ENCODE assay signal across 8 cellular contexts in genomic region chr10:86970152-86970886, GRCh38. TPM values are rescaled to one million over a fixed set of nuclear protein-coding genes. Genes with fewer than 3 reads are reported as not detected.
DNase-seq lines count a peak whose midpoint lies in the region; ATAC-seq, FAIRE-seq and TF ChIP-seq lines count a peak whose summit lies in the region.

No MANE protein-coding gene starts in this region.

- H3K27ac ChIP-seq in A549 (peak overlapping the region; percentile 87 to 96), heart left ventricle (peak overlapping the region; percentile 77 to 98 (median 92))

- DNase-seq in A549 (ENCODE audit: low read depth in 1 of 2, low spot score in 1 of 2), result no peak
- DNase-seq in H7, result peak; percentile 89
- no peak for DNase-seq in activated naive CD4-positive, alpha-beta T cell treated with anti-CD3 and anti-CD28 coated beads, Interleukin-2, amount 50 U/mL, for 72 hours (ENCODE audit: low spot score in 2 of 2)
- peak; percentile 86 to 90 (median 87) for DNase-seq in heart left ventricle
- DNase-seq in progenitor cell of endocrine pancreas (ENCODE audit: low spot score, unreplicated experiment), result no peak
- DNase-seq in DMS79 treated with DMSO at 0.1 percent for 48 hours (lab: John Stamatoyannopoulos, UW), result no peak
- DNase-seq in NCI-H1105 treated with DMSO at 0.1 percent for 48 hours (lab: John Stamatoyannopoulos, UW), result no peak

- no peaks in the 10 kb centered on the region for H3K36me3 Mint-ChIP-seq in activated naive CD4-positive, alpha-beta T cell treated with anti-CD3 and anti-CD28 coated beads, Interleukin-2, amount 50 U/mL, for 72 hours
- no peaks in the 10 kb centered on the region for H3K36me3 Mint-ChIP-seq in progenitor cell of endocrine pancreas (ENCODE audit: insufficient read depth)

- H3K9me3 ChIP-seq in A549 (no peaks in the 10 kb centered on the region), heart left ventricle (no peaks in the 10 kb centered on the region)

- WGBS in A549 (ENCODE audit: missing lambda C conversion rate), result 44% methylated on average over 25 of the region's 27 CpGs
- 38 to 55% (median 46%) methylated on average over 23 to 27 of the region's 27 CpGs for WGBS in heart left ventricle, 4 donors

- POLR2A ChIA-PET in A549 (lab: Yijun Ruan, JAX), result interaction anchor here (0.6 to 1.6 kb wide), 12 partner anchors 10 to 214 kb away, joined by 3 to 9 read pairs (median 5); partner anchors contain the start of genes BMPR1A, GLUD1, MMRN2 and SHLD2

- no peak for TF ChIP-seq RAD21 in A549 (conservative IDR thresholded peaks at IDR 0.05 in 1 of 2, IDR thresholded peaks at IDR 0.05 in 1 of 2)

- H3K4me1 ChIP-seq in A549 (peaks cover 42% of the 10 kb centered on the region), heart left ventricle (peaks cover 7 to 66% (median 47%) of the 10 kb centered on the region in 12 donors)

- H3K4me1 Mint-ChIP-seq in progenitor cell of endocrine pancreas (ENCODE audit: low read depth), result peaks cover 29% of the 10 kb centered on the region

- H3K4me3 Mint-ChIP-seq in progenitor cell of endocrine pancreas (ENCODE audit: low read depth), result peak overlapping the region; percentile 74

- peak overlapping the region; percentile 46 to 68 for H3K27ac Mint-ChIP-seq in activated naive CD4-positive, alpha-beta T cell treated with anti-CD3 and anti-CD28 coated beads, Interleukin-2, amount 50 U/mL, for 72 hours
- peak overlapping the region; percentile 89 for H3K27ac Mint-ChIP-seq in progenitor cell of endocrine pancreas

- FAIRE-seq in A549 (lab: Jason Lieb, UNC), result no peak

- peaks cover 34% of the 10 kb centered on the region for H3K27me3 Mint-ChIP-seq in progenitor cell of endocrine pancreas

- TF ChIP-seq POLR2A in A549 (IDR thresholded peaks at IDR 0.05; ENCODE audit: low read length) (no peak), heart left ventricle (IDR thresholded peaks at IDR 0.05) (peak in 1 of 2 donors; percentile 50)

- TF ChIP-seq EP300 in A549 (IDR thresholded peaks at IDR 0.05), result no peak

- H3K27me3 ChIP-seq in H7 (ENCODE audit: control insufficient read depth, insufficient read depth, low read length) (peaks cover 12% of the 10 kb centered on the region), heart left ventricle (peaks cover 0 to 11% (median 0%) of the 10 kb centered on the region in 9 donors)

- H3K4me3 ChIP-seq in A549, result peak overlapping the region; percentile 59
- peak overlapping the region; percentile 66 for H3K4me3 ChIP-seq in H7 (ENCODE audit: insufficient read depth, low read depth, low read length)
- peak overlapping the region; percentile 41 to 84 (median 65) for H3K4me3 ChIP-seq in heart left ventricle

- ATAC-seq in A549 (peak in 1 of 2 experiments; percentile 4; a peak in 2 of 6 replicates), heart left ventricle (peak; percentile 46 to 75 (median 55)), HG03097 (IDR thresholded peaks at IDR 0.05; ENCODE audit: low FRiP score, unreplicated experiment) (no peak)
- ATAC-seq in activated naive CD4-positive, alpha-beta T cell treated with anti-CD3 and anti-CD28 coated beads, Interleukin-2, amount 50 U/mL, for 72 hours, result no peak

- no peaks in the 10 kb centered on the region for H3K9me3 Mint-ChIP-seq in activated naive CD4-positive, alpha-beta T cell treated with anti-CD3 and anti-CD28 coated beads, Interleukin-2, amount 50 U/mL, for 72 hours
- no peaks in the 10 kb centered on the region for H3K9me3 Mint-ChIP-seq in progenitor cell of endocrine pancreas (ENCODE audit: low read depth)

- no peaks in the 10 kb centered on the region for H3K36me3 ChIP-seq in H7 (replicated peaks; ENCODE audit: control insufficient read depth, insufficient read depth, low read length)
- H3K36me3 ChIP-seq in heart left ventricle, result no peaks in the 10 kb centered on the region

- TF ChIP-seq CTCF in A549 (IDR thresholded peaks at IDR 0.05) (no peak), heart left ventricle (IDR thresholded peaks at IDR 0.05) (no peak), progenitor cell of endocrine pancreas (IDR thresholded peaks at IDR 0.05; ENCODE audit: unreplicated experiment) (no peak)

- H3K4me2 ChIP-seq in A549, result peak overlapping the region; percentile 88

- CTCF ChIA-PET in A549 (lab: Yijun Ruan, JAX), result interaction anchor here (0.7 to 7.2 kb wide), 6 partner anchors 10 to 210 kb away, joined by 3 to 57 read pairs (median 14); partner anchors contain the start of genes MMRN2 and SNCG

- intact Hi-C loops in heart left ventricle (cut with DNase I), result loop anchor here in 5 of 10 donors (5.0 to 10.0 kb wide), 3 partner anchors 33 to 124 kb away; partner anchors contain the start of genes GLUD1 (in 3 of the 5) and SHLD2 (in 2 of the 5)

TF ChIP-seq in A549, 52 proteins besides CTCF, POLR2A, EP300 and RAD21:
- no peak for TF ChIP-seq EHMT2 (IDR thresholded peaks at IDR 0.05; ENCODE audit: low read depth)
- no peak for TF ChIP-seq KDM1A (IDR thresholded peaks at IDR 0.05; ENCODE audit: low read depth)
- TF ChIP-seq USF2 (IDR thresholded peaks at IDR 0.05), result no peak
- TF ChIP-seq PHF8 (IDR thresholded peaks at IDR 0.05; ENCODE audit: borderline replicate concordance, low read depth), result no peak
- no peak for TF ChIP-seq NPAS2 (CRISPR knock-in tag; IDR thresholded peaks at IDR 0.05; ENCODE audit: borderline replicate concordance)

RNA-seq across cellular contexts. Expression of gene ADIRF, which starts 2.0 kb away (rescaled TPM):
- polyA plus RNA-seq in A549 (2011; rRNA removed), result not detected in 2 replicates
- polyA plus RNA-seq in A549 (2012; cell fraction: cytosol; rRNA removed), result not detected in 2 replicates
- not detected in 2 replicates for polyA plus RNA-seq in A549 (2012; cell fraction: nucleus; rRNA removed)
- polyA plus RNA-seq in A549 (2017; fragmentation: RNase III; extraction: RNeasy Plus Mini Kit Qiagen cat#74134 plus additional on column Dnase treatment), result not detected in 3 replicates
- not detected in 2 replicates for polyA minus RNA-seq in A549 (2011; rRNA and poly(A)+ RNA removed)
- total RNA-seq in H7 (2014; rRNA removed; shearing (Covaris generic)), result not detected in 2 replicates
- not detected for total RNA-seq in activated naive CD4-positive, alpha-beta T cell treated with anti-CD3 and anti-CD28 coated beads, Interleukin-2, amount 50 U/mL, for 72 hours
- 100 to 1,000 TPM in 1 of 9 donors, 10 to 100 TPM in 8; 21.2 to 189 (median 37.9) TPM for total RNA-seq in heart left ventricle
- polyA plus RNA-seq in heart left ventricle, result 100 to 1,000 TPM in 1 of 2 donors, 10 to 100 TPM in 1; 86.1 to 123 TPM
- not detected in 2 replicates for total RNA-seq in progenitor cell of endocrine pancreas

RNA-seq across cellular contexts. Expression of gene SNCG, which starts 11.9 kb away (rescaled TPM):
- polyA plus RNA-seq in A549 (2011; rRNA removed) (14.0 and 17.9 TPM in 2 replicates), A549 (2017; fragmentation: RNase III; extraction: RNeasy Plus Mini Kit Qiagen cat#74134 plus additional on column Dnase treatment) (7.4 to 9.9 TPM (median 8.4 TPM) in 3 replicates), heart left ventricle (10 to 100 TPM; 18.5 to 36.7 TPM)
- 26.0 and 30.4 TPM in 2 replicates for polyA plus RNA-seq in A549 (2012; cell fraction: cytosol; rRNA removed)
- polyA plus RNA-seq in A549 (2012; cell fraction: nucleus; rRNA removed), result 17.8 and 19.6 TPM in 2 replicates
- 10.0 and 13.5 TPM in 2 replicates for polyA minus RNA-seq in A549 (2011; rRNA and poly(A)+ RNA removed)
- total RNA-seq in H7 (2014; rRNA removed; shearing (Covaris generic)), result 23.4 and 26.7 TPM in 2 replicates
- 1 to 10 TPM in 1 of 2 donors, not detected in 1; 1.7 TPM for total RNA-seq in activated naive CD4-positive, alpha-beta T cell treated with anti-CD3 and anti-CD28 coated beads, Interleukin-2, amount 50 U/mL, for 72 hours
- total RNA-seq in heart left ventricle (10 to 100 TPM in 8 of 9 donors, 1 to 10 TPM in 1; 8.2 to 44.7 (median 17.2) TPM), progenitor cell of endocrine pancreas (14.6 and 17.5 TPM in 2 replicates)

RNA-seq across cellular contexts. Expression of gene MMRN2, which starts 12.9 kb away (rescaled TPM):
- polyA plus RNA-seq in A549 (2011; rRNA removed), result 1.1 and 1.4 TPM in 2 replicates
- 0.36 and 0.54 TPM in 2 replicates for polyA plus RNA-seq in A549 (2012; cell fraction: cytosol; rRNA removed)
- polyA plus RNA-seq in A549 (2012; cell fraction: nucleus; rRNA removed), result 0.67 and 0.81 TPM in 2 replicates
- 0.33 to 0.54 TPM (median 0.35 TPM) in 3 replicates for polyA plus RNA-seq in A549 (2017; fragmentation: RNase III; extraction: RNeasy Plus Mini Kit Qiagen cat#74134 plus additional on column Dnase treatment)
- polyA minus RNA-seq in A549 (2011; rRNA and poly(A)+ RNA removed), result 1.3 and 1.7 TPM in 2 replicates
- 1.7 and 2.7 TPM in 2 replicates for total RNA-seq in H7 (2014; rRNA removed; shearing (Covaris generic))
- total RNA-seq in activated naive CD4-positive, alpha-beta T cell treated with anti-CD3 and anti-CD28 coated beads, Interleukin-2, amount 50 U/mL, for 72 hours, result not detected
- 10 to 100 TPM; 22.7 to 93.0 (median 34.3) TPM for total RNA-seq in heart left ventricle
- 10 to 100 TPM; 15.8 to 30.9 TPM for polyA plus RNA-seq in heart left ventricle
- 1.5 and 1.6 TPM in 2 replicates for total RNA-seq in progenitor cell of endocrine pancreas

RNA-seq across cellular contexts. Expression of gene FAM25A, which starts 49.8 kb away (rescaled TPM):
- not detected in 2 replicates for polyA plus RNA-seq in A549 (2011; rRNA removed)
- polyA plus RNA-seq in A549 (2012; cell fraction: cytosol; rRNA removed), result 0.34 and 0.46 TPM in 2 replicates
- 0.62 TPM in 1 of 2 replicates, not detected in the other for polyA plus RNA-seq in A549 (2012; cell fraction: nucleus; rRNA removed)
- polyA plus RNA-seq in A549 (2017; fragmentation: RNase III; extraction: RNeasy Plus Mini Kit Qiagen cat#74134 plus additional on column Dnase treatment), result not detected in 3 replicates
- polyA minus RNA-seq in A549 (2011; rRNA and poly(A)+ RNA removed), result not detected in 2 replicates
- total RNA-seq in H7 (2014; rRNA removed; shearing (Covaris generic)), result not detected in 2 replicates
- total RNA-seq in activated naive CD4-positive, alpha-beta T cell treated with anti-CD3 and anti-CD28 coated beads, Interleukin-2, amount 50 U/mL, for 72 hours, result not detected
- not detected for total RNA-seq in heart left ventricle
- not detected for polyA plus RNA-seq in heart left ventricle
- not detected in 2 replicates for total RNA-seq in progenitor cell of endocrine pancreas

Comparison
In these comparisons a context has a peak if more than half of its experiments do, and no peak if none do; other contexts are left out.
1. ATAC-seq: peak in heart left ventricle (4 of 4); none in activated naive CD4-positive, alpha-beta T cell treated with anti-CD3 and anti-CD28 coated beads, Interleukin-2, amount 50 U/mL, for 72 hours (0 of 2) and HG03097 (single experiment).
2. DNase-seq: peak in H7 (single experiment) and heart left ventricle (5 of 5); none in A549 (0 of 2), activated naive CD4-positive, alpha-beta T cell treated with anti-CD3 and anti-CD28 coated beads, Interleukin-2, amount 50 U/mL, for 72 hours (0 of 2), progenitor cell of endocrine pancreas (single experiment), DMS79 treated with DMSO at 0.1 percent for 48 hours (single experiment) and NCI-H1105 treated with DMSO at 0.1 percent for 48 hours (single experiment).
3. RNA of gene ADIRF, which starts 2.0 kb away (total RNA-seq): 21.2 to 189 TPM in heart left ventricle; not detected in activated naive CD4-positive, alpha-beta T cell treated with anti-CD3 and anti-CD28 coated beads, Interleukin-2, amount 50 U/mL, for 72 hours, not detected in H7 and not detected in progenitor cell of endocrine pancreas; every median in the first group is over 10 times any median in the second.
4. Peak in every context shown above with its lines, with median percentiles within 50 percentile points of each other: H3K4me3 ChIP-seq.